Comparison of ENCODE assay signal across 27 cellular contexts in the genomic region with DNA sequence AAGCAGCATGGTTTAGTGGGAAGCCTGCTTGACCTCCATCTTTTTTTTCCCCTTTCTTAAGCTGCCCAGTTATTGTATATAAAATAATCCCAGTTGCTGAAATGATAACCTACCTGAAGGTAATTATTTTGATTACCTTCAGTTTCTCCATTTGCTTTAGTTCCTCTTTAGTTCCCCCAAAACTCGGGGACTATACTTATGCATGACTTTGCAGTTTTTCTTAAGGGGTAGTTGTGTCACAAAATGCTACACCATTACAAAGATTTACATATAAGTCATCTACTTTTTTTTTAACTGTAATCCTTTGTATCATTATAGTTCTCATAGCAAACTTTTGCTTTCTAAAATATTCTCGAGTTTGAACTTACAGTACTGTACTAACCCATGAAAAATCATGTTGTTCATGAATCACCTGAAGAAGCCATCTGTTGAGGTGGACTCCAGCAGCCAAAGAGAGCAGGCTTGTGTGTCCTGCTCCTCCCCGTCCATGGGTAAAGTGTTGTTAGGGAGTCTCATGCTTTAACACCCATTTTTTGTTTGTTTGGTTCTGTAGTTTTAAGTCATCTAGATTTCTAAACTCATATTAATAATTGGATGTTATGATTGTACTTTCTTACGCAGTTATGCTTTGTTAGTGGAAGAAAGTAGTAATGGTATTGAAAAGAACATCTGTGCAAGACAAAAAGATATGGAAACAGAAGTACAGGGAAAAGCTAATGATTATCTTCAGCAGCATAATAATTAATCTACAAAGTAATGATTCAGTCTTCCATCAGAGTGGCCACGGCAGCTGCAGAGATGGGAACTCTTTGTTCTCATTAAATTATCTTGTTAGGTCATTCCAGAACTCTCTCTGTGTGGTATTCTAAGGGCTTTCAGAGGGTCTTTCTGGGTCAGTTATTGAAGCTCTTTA.
"Had no signal": no experiment of that assay in that cellular context is flagged by ENCODE, and none has a peak within 500 bp of the region (broad histone marks: within the 10 kb centered on the region; RNA-seq: fewer than 3 reads in every experiment).

No MANE protein-coding gene starts in this region.

- H3K9me3 ChIP-seq: gastroesophageal sphincter, heart right ventricle, pancreas, psoas muscle, testis, uterus had no signal

- H3K27me3 ChIP-seq: gastroesophageal sphincter, heart right ventricle, pancreas, testis, uterus had no signal

- DNase-seq: activated CD4-positive, alpha-beta T cell treated with anti-CD3 and anti-CD28 coated beads for 4 hours; activated CD4-positive, alpha-beta T cell treated with anti-CD3 and anti-CD28 coated beads, Interleukin-2, amount 50 U/mL, for 48 hours; activated CD4-positive, CD25-positive, alpha-beta regulatory T cell; activated CD8-positive, alpha-beta memory T cell treated with anti-CD3 and anti-CD28 coated beads, Interleukin-2, amount 10 ng/mL, durations not matched to agents 7 days and 5 days; activated effector memory CD4-positive, alpha-beta T cell treated with anti-CD3 and anti-CD28 coated beads, Interleukin-2, amount 50 U/mL, for 16 hours; activated naive CD4-positive, alpha-beta T cell treated with anti-CD3 and anti-CD28 coated beads, Interleukin-2, amount 10 ng/mL, durations not matched to agents 7 days and 5 days; activated T-cell treated with anti-CD3 and anti-CD28 coated beads for 4 hours; amygdala; cerebellar nuclear complex; endodermal cell; heart right ventricle; kidney; left ventricle myocardium superior; mammary epithelial cell; midbrain; natural killer cell; pancreas; psoas muscle; stimulated activated CD4-positive, alpha-beta T cell treated with anti-CD3 and anti-CD28 coated beads, Interleukin-2, amount 100 ng/mL, for 48 hours; stimulated activated CD8-positive, alpha-beta memory T cell treated with anti-CD3 and anti-CD28 coated beads, Interleukin-4, amount 100 ng/mL, for 48 hours; stimulated activated naive B cell treated with anti-CD40 and anti-IgM and Interleukin-4, amounts not matched to agents 10 μg/mL and 1 μg/mL and 100 μg/mL, for 72 hours; testis; trophoblast cell; uterus had no signal

- H3K4me1 ChIP-seq: gastroesophageal sphincter, pancreas, testis, uterus had no signal

- FAIRE-seq: kidney, pancreas had no signal

- H3K4me3 ChIP-seq: coronary artery, gastroesophageal sphincter, heart right ventricle, pancreas, psoas muscle, smooth muscle cell, testis, uterus had no signal

- H3K4me2 ChIP-seq: smooth muscle cell had no signal

- H3K27ac ChIP-seq: coronary artery, gastroesophageal sphincter, heart right ventricle, pancreas, psoas muscle, testis, uterus had no signal

- H3K36me3 ChIP-seq: uterus had no signal
